Comparison of ENCODE assay signal across 2 cellular contexts in the genomic region with DNA sequence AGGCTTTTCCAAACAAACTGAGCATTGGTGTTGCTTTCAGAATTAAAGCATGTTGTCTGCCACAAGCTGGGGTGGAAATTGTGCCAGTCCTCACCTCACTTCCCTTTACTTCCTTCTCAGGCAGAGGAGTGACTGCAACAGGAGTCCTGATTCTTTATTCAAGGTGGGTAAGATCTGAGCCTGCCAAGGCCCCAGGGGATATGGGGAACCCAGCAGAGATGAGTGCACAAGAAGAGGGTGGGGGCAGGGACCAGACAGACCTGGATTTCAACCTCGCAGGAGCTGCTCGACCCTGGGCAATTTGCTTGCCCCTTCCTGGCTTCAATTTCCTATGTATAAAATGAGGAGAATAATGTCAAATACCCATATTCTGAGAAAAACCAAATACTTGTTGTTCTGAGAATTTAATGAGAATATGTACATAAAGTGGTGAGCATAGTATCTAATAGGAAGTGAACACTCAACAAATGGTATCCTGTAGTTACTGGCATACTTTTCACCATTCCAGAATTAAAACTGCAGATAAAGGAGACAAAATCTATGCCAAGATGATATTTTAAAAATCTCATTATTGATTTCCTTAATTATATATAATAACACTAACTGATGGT.
TF ChIP-seq lines count a peak whose summit lies in the region.

No MANE protein-coding gene starts in this region.

TF ChIP-seq in GM12891, 5 proteins besides CTCF, POLR2A, EP300 and RAD21 (continued from another document):
- no peak for TF ChIP-seq POLR2AphosphoS5 (IDR thresholded peaks at IDR 0.05; ENCODE audit: low read depth, low read length)
- TF ChIP-seq TAF1 (IDR thresholded peaks at IDR 0.05; ENCODE audit: low read depth, low read length), result no peak

TF ChIP-seq in endothelial cell of umbilical vein, 7 proteins besides CTCF, POLR2A, EP300 and RAD21 (continued from another document):
- TF ChIP-seq POLR2AphosphoS5 (IDR thresholded peaks at IDR 0.05; ENCODE audit: insufficient read depth, low read depth, low read length) (no peak), MYC (IDR thresholded peaks at IDR 0.05; ENCODE audit: low read depth, low read length) (no peak), JUN (IDR thresholded peaks at IDR 0.05; ENCODE audit: borderline replicate concordance, insufficient read depth, insufficient read length, low read depth) (no peak)
- TF ChIP-seq, protein P1, sequence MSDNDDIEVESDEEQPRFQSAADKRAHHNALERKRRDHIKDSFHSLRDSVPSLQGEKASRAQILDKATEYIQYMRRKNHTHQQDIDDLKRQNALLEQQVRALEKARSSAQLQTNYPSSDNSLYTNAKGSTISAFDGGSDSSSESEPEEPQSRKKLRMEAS (IDR thresholded peaks at IDR 0.05; ENCODE audit: insufficient read depth, insufficient read length), result no peak
